Comparison of ENCODE assay signal across 19 cellular contexts in genomic region chr2:232485333-232485756, GRCh38. TPM values are rescaled to one million over a fixed set of nuclear protein-coding genes. Genes with fewer than 3 reads are reported as not detected.
DNase-seq lines count a peak whose midpoint lies in the region; ATAC-seq and TF ChIP-seq lines count a peak whose summit lies in the region.
"Had no signal": no experiment of that assay in that cellular context is flagged by ENCODE, and none has a peak within 500 bp of the region (broad histone marks: within the 10 kb centered on the region; RNA-seq: fewer than 3 reads in every experiment).

No MANE protein-coding gene starts in this region.

- DNase-seq in activated naive CD8-positive, alpha-beta T cell treated with anti-CD3 and anti-CD28 coated beads, Interleukin-2, amount 10 ng/mL, durations not matched to agents 7 days and 5 days = peak; percentile 35
- no peak for DNase-seq in activated naive CD8-positive, alpha-beta T cell treated with anti-CD3 and anti-CD28 coated beads for 36 hours
- DNase-seq in T-helper 17 cell (no peak), memory B cell (ENCODE audit: low spot score in 2 of 2) (no peak), upper lobe of right lung (peak; percentile 45)
- DNase-seq in stimulated activated CD4-positive, alpha-beta T cell treated with anti-CD3 and anti-CD28 coated beads, Interleukin-12 subunit alpha, Interleukin-12 subunit beta, amount 100 ng/mL, for 4 hours = no peak
- DNase-seq: activated T-cell treated with anti-CD3 and anti-CD28 coated beads, Interleukin-2, amount 50 U/mL, for 72 hours; brain microvascular endothelial cell; foreskin keratinocyte; stimulated activated CD8-positive, alpha-beta memory T cell treated with anti-CD3 and anti-CD28 coated beads, Interleukin-4, amount 100 ng/mL, for 48 hours; transverse colon had no signal

- no peak for TF ChIP-seq CTCF in upper lobe of right lung (IDR thresholded peaks at IDR 0.05)

- H3K9me3 Mint-ChIP-seq in activated naive CD8-positive, alpha-beta T cell treated with anti-CD3 and anti-CD28 coated beads, Interleukin-2, amount 10 ng/mL, durations not matched to agents 7 days and 5 days = no peaks in the 10 kb centered on the region
- no peaks in the 10 kb centered on the region for H3K9me3 Mint-ChIP-seq in activated naive CD8-positive, alpha-beta T cell treated with anti-CD3 and anti-CD28 coated beads for 36 hours
- H3K9me3 Mint-ChIP-seq in memory B cell = no peaks in the 10 kb centered on the region
- H3K9me3 Mint-ChIP-seq: activated T-cell treated with anti-CD3 and anti-CD28 coated beads, Interleukin-2, amount 50 U/mL, for 72 hours had no signal

- H3K9me3 ChIP-seq in T-helper 17 cell (ENCODE audit: control insufficient read depth, low read length, poor library complexity, severe bottlenecking) = no peaks in the 10 kb centered on the region
- H3K9me3 ChIP-seq in upper lobe of right lung = no peaks in the 10 kb centered on the region
- H3K9me3 ChIP-seq: SK-N-SH, transverse colon had no signal

- peaks cover 5% of the 10 kb centered on the region for H3K4me1 ChIP-seq in upper lobe of right lung
- H3K4me1 ChIP-seq: foreskin keratinocyte had no signal

- no peaks in the 10 kb centered on the region for H3K4me1 Mint-ChIP-seq in activated naive CD8-positive, alpha-beta T cell treated with anti-CD3 and anti-CD28 coated beads, Interleukin-2, amount 10 ng/mL, durations not matched to agents 7 days and 5 days
- H3K4me1 Mint-ChIP-seq in activated naive CD8-positive, alpha-beta T cell treated with anti-CD3 and anti-CD28 coated beads for 36 hours = peaks cover 3% of the 10 kb centered on the region
- peaks cover 6% of the 10 kb centered on the region for H3K4me1 Mint-ChIP-seq in T-helper 17 cell
- H3K4me1 Mint-ChIP-seq in memory B cell = peaks cover 5% of the 10 kb centered on the region

- no peak overlapping the region for H3K4me3 ChIP-seq in upper lobe of right lung
- H3K4me3 ChIP-seq: GM12878, transverse colon had no signal

- POLR2A ChIA-PET in activated naive CD8-positive, alpha-beta T cell treated with anti-CD3 and anti-CD28 coated beads, Interleukin-2, amount 10 ng/mL, durations not matched to agents 7 days and 5 days (lab: Charles Lee) = no interaction called here

- peaks cover 54% of the 10 kb centered on the region for H3K27me3 ChIP-seq in upper lobe of right lung

- H3K4me3 Mint-ChIP-seq in activated naive CD8-positive, alpha-beta T cell treated with anti-CD3 and anti-CD28 coated beads, Interleukin-2, amount 10 ng/mL, durations not matched to agents 7 days and 5 days = no peak overlapping the region
- H3K4me3 Mint-ChIP-seq in activated naive CD8-positive, alpha-beta T cell treated with anti-CD3 and anti-CD28 coated beads for 36 hours = no peak overlapping the region
- H3K4me3 Mint-ChIP-seq in T-helper 17 cell (peak overlapping the region; percentile 78), memory B cell (peak overlapping the region; percentile 9)

- H3K27ac ChIP-seq in upper lobe of right lung = no peak overlapping the region
- H3K27ac ChIP-seq: brain microvascular endothelial cell, foreskin keratinocyte, transverse colon had no signal

- no peaks in the 10 kb centered on the region for H3K36me3 ChIP-seq in upper lobe of right lung
- H3K36me3 ChIP-seq: brain microvascular endothelial cell, transverse colon had no signal

- no peak overlapping the region for H3K27ac Mint-ChIP-seq in activated naive CD8-positive, alpha-beta T cell treated with anti-CD3 and anti-CD28 coated beads, Interleukin-2, amount 10 ng/mL, durations not matched to agents 7 days and 5 days
- no peak overlapping the region for H3K27ac Mint-ChIP-seq in activated naive CD8-positive, alpha-beta T cell treated with anti-CD3 and anti-CD28 coated beads for 36 hours
- H3K27ac Mint-ChIP-seq in T-helper 17 cell (no peak overlapping the region), memory B cell (no peak overlapping the region)
- H3K27ac Mint-ChIP-seq: activated T-cell treated with anti-CD3 and anti-CD28 coated beads, Interleukin-2, amount 50 U/mL, for 72 hours had no signal

- H3K27me3 Mint-ChIP-seq in activated naive CD8-positive, alpha-beta T cell treated with anti-CD3 and anti-CD28 coated beads, Interleukin-2, amount 10 ng/mL, durations not matched to agents 7 days and 5 days = peaks cover 45% of the 10 kb centered on the region
- peaks cover 47% of the 10 kb centered on the region for H3K27me3 Mint-ChIP-seq in activated naive CD8-positive, alpha-beta T cell treated with anti-CD3 and anti-CD28 coated beads for 36 hours
- H3K27me3 Mint-ChIP-seq in T-helper 17 cell (peaks cover 56% of the 10 kb centered on the region), memory B cell (peaks cover 34% of the 10 kb centered on the region)

- ATAC-seq in activated naive CD8-positive, alpha-beta T cell treated with anti-CD3 and anti-CD28 coated beads, Interleukin-2, amount 10 ng/mL, durations not matched to agents 7 days and 5 days (ENCODE audit: low read depth) = no peak
- no peak for ATAC-seq in T-helper 17 cell
- ATAC-seq in memory B cell (ENCODE audit: low read depth) = no peak
- no peak for ATAC-seq in upper lobe of right lung
- no peak for ATAC-seq in HG02798 (IDR thresholded peaks at IDR 0.05; ENCODE audit: poor library complexity, unreplicated experiment)
- ATAC-seq in HG03342 (IDR thresholded peaks at IDR 0.05; ENCODE audit: unreplicated experiment) = no peak
- ATAC-seq: activated T-cell treated with anti-CD3 and anti-CD28 coated beads, Interleukin-2, amount 50 U/mL, for 72 hours; foreskin keratinocyte; GM12878 had no signal

- intact Hi-C loops in upper lobe of right lung (cut with DNase I) = no loop called here

- H3K36me3 Mint-ChIP-seq in activated naive CD8-positive, alpha-beta T cell treated with anti-CD3 and anti-CD28 coated beads, Interleukin-2, amount 10 ng/mL, durations not matched to agents 7 days and 5 days = no peaks in the 10 kb centered on the region
- H3K36me3 Mint-ChIP-seq in activated naive CD8-positive, alpha-beta T cell treated with anti-CD3 and anti-CD28 coated beads for 36 hours = no peaks in the 10 kb centered on the region
- peaks cover 4% of the 10 kb centered on the region for H3K36me3 Mint-ChIP-seq in T-helper 17 cell (ENCODE audit: low read depth)
- H3K36me3 Mint-ChIP-seq in memory B cell = no peaks in the 10 kb centered on the region

RNA-seq across cellular contexts. Expression of gene ECEL1, which starts 2.3 kb away (rescaled TPM):
- total RNA-seq in activated naive CD8-positive, alpha-beta T cell treated with anti-CD3 and anti-CD28 coated beads, Interleukin-2, amount 10 ng/mL, durations not matched to agents 7 days and 5 days = not detected
- total RNA-seq in activated naive CD8-positive, alpha-beta T cell treated with anti-CD3 and anti-CD28 coated beads for 36 hours = under 1 TPM; 0.12 to 0.14 TPM
- not detected for total RNA-seq in T-helper 17 cell
- not detected for total RNA-seq in upper lobe of right lung
- total RNA-seq: Daoy, foreskin keratinocyte, GM12878, M059J, OCI-LY7, transverse colon had no signal

RNA-seq across cellular contexts. Expression of gene ALPI, which starts 29.4 kb away (rescaled TPM):
- total RNA-seq in activated naive CD8-positive, alpha-beta T cell treated with anti-CD3 and anti-CD28 coated beads, Interleukin-2, amount 10 ng/mL, durations not matched to agents 7 days and 5 days = not detected
- not detected for total RNA-seq in activated naive CD8-positive, alpha-beta T cell treated with anti-CD3 and anti-CD28 coated beads for 36 hours
- total RNA-seq in T-helper 17 cell = not detected
- not detected for total RNA-seq in upper lobe of right lung
- total RNA-seq: activated T-cell treated with anti-CD3 and anti-CD28 coated beads, Interleukin-2, amount 50 U/mL, for 72 hours; Daoy; foreskin keratinocyte; GM12878; M059J; OCI-LY7 had no signal

RNA-seq across cellular contexts. Expression of gene PRSS56, which starts 34.8 kb away (rescaled TPM):
- not detected for total RNA-seq in activated naive CD8-positive, alpha-beta T cell treated with anti-CD3 and anti-CD28 coated beads, Interleukin-2, amount 10 ng/mL, durations not matched to agents 7 days and 5 days
- total RNA-seq in activated naive CD8-positive, alpha-beta T cell treated with anti-CD3 and anti-CD28 coated beads for 36 hours = not detected
- total RNA-seq in T-helper 17 cell (not detected), upper lobe of right lung (not detected)
- total RNA-seq: Daoy, foreskin keratinocyte, GM12878, M059J, mucosa of gallbladder, OCI-LY7, transverse colon had no signal

RNA-seq across cellular contexts. Expression of gene CHRND, which starts 40.6 kb away (rescaled TPM):
- not detected for total RNA-seq in activated naive CD8-positive, alpha-beta T cell treated with anti-CD3 and anti-CD28 coated beads, Interleukin-2, amount 10 ng/mL, durations not matched to agents 7 days and 5 days
- not detected for total RNA-seq in activated naive CD8-positive, alpha-beta T cell treated with anti-CD3 and anti-CD28 coated beads for 36 hours
- total RNA-seq in T-helper 17 cell = not detected
- total RNA-seq in upper lobe of right lung = not detected
- total RNA-seq: activated T-cell treated with anti-CD3 and anti-CD28 coated beads, Interleukin-2, amount 50 U/mL, for 72 hours; Daoy; foreskin keratinocyte; GM12878; M059J; mucosa of gallbladder; OCI-LY7; transverse colon had no signal

RNA-seq across cellular contexts. Expression of gene CHRNG, which starts 54.1 kb away (rescaled TPM):
- total RNA-seq in activated naive CD8-positive, alpha-beta T cell treated with anti-CD3 and anti-CD28 coated beads, Interleukin-2, amount 10 ng/mL, durations not matched to agents 7 days and 5 days = not detected
- not detected for total RNA-seq in activated naive CD8-positive, alpha-beta T cell treated with anti-CD3 and anti-CD28 coated beads for 36 hours
- not detected for total RNA-seq in T-helper 17 cell
- total RNA-seq in upper lobe of right lung = not detected
- total RNA-seq: activated T-cell treated with anti-CD3 and anti-CD28 coated beads, Interleukin-2, amount 50 U/mL, for 72 hours; Daoy; foreskin keratinocyte; GM12878; M059J; mucosa of gallbladder; OCI-LY7; transverse colon had no signal

Comparison
In these comparisons a context has a peak if more than half of its experiments do, and no peak if none do; other contexts are left out.
1. DNase-seq: peak in activated naive CD8-positive, alpha-beta T cell treated with anti-CD3 and anti-CD28 coated beads, Interleukin-2, amount 10 ng/mL, durations not matched to agents 7 days and 5 days (single experiment) and upper lobe of right lung (single experiment); none in activated naive CD8-positive, alpha-beta T cell treated with anti-CD3 and anti-CD28 coated beads for 36 hours (single experiment), T-helper 17 cell (0 of 3), memory B cell (0 of 2) and stimulated activated CD4-positive, alpha-beta T cell treated with anti-CD3 and anti-CD28 coated beads, Interleukin-12 subunit alpha, Interleukin-12 subunit beta, amount 100 ng/mL, for 4 hours (single experiment).
2. H3K4me3 Mint-ChIP-seq: peak in T-helper 17 cell (single experiment) and memory B cell (single experiment); none in activated naive CD8-positive, alpha-beta T cell treated with anti-CD3 and anti-CD28 coated beads, Interleukin-2, amount 10 ng/mL, durations not matched to agents 7 days and 5 days (single experiment) and activated naive CD8-positive, alpha-beta T cell treated with anti-CD3 and anti-CD28 coated beads for 36 hours (single experiment).